16 cellular contexts compared by ENCODE assay signal in the genomic region with DNA sequence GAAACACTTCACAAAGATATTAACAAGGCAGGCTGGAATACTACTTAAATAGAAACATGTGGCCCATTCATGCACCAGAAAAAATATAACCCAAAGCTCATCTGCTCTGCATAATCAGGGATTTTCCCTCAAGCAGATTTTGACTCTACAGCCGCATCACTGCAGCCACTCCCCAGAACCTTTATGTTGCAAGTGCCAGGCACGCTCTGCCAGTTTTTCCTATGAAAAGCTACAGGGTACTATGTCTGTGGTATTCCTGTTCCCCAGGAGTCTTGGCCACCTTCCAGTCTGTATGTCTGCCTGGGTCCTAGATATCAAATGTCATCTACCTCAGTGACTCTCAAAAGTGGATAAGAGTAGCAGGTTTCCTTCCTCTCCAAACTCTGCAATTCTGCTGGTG. TPM values are rescaled to one million over a fixed set of nuclear protein-coding genes. Genes with fewer than 3 reads are reported as not detected.
DNase-seq lines count a peak whose midpoint lies in the region; ATAC-seq and TF ChIP-seq lines count a peak whose summit lies in the region.
"Had no signal": no experiment of that assay in that cellular context is flagged by ENCODE, and none has a peak within 500 bp of the region (broad histone marks: within the 10 kb centered on the region; RNA-seq: fewer than 3 reads in every experiment).

No MANE protein-coding gene starts in this region.

- TF ChIP-seq CTCF in endodermal cell (conservative IDR thresholded peaks at IDR 0.05), result no peak

- peak overlapping the region; percentile 56 for H3K27ac Mint-ChIP-seq in stimulated activated naive CD8-positive, alpha-beta T cell treated with anti-CD3 and anti-CD28 coated beads, Interleukin-15, Interleukin-2, amounts not matched to agents 100 ng/mL and 50 ng/mL, for 24 hours
- H3K27ac Mint-ChIP-seq in stimulated activated naive CD8-positive, alpha-beta T cell treated with anti-CD3 and anti-CD28 coated beads, Interleukin-15, amount 100 ng/mL, for 72 hours, result peak overlapping the region in 1 of 2 donors; percentile 56
- peak overlapping the region; percentile 28 for H3K27ac Mint-ChIP-seq in endodermal cell

- peaks cover 31% of the 10 kb centered on the region for H3K36me3 Mint-ChIP-seq in stimulated activated naive CD8-positive, alpha-beta T cell treated with anti-CD3 and anti-CD28 coated beads, Interleukin-15, Interleukin-2, amounts not matched to agents 100 ng/mL and 50 ng/mL, for 24 hours (ENCODE audit: low read depth)
- peaks cover 35% of the 10 kb centered on the region for H3K36me3 Mint-ChIP-seq in endodermal cell (ENCODE audit: low read depth)

- no peak for DNase-seq in stimulated activated naive CD8-positive, alpha-beta T cell treated with anti-CD3 and anti-CD28 coated beads, Interleukin-15, amount 100 ng/mL, for 72 hours
- DNase-seq in NCI-H345 (lab: John Stamatoyannopoulos, UW) (peak; percentile 68), endodermal cell (no peak), cerebellar cortex (ENCODE audit: low spot score) (no peak), DMS114 treated with DMSO at 0.1 percent for 48 hours (lab: John Stamatoyannopoulos, UW; ENCODE audit: unreplicated experiment) (no peak)
- DNase-seq: activated CD8-positive, alpha-beta memory T cell treated with anti-CD3 and anti-CD28 coated beads, Interleukin-2, amount 10 ng/mL, durations not matched to agents 7 days and 5 days; adrenal gland; head of caudate nucleus; Kasumi-1; kidney; NCI-H187; stimulated activated CD4-positive, alpha-beta T cell treated with anti-CD3 and anti-CD28 coated beads, Interleukin-12 subunit alpha, Interleukin-12 subunit beta, amount 100 ng/mL, for 4 hours had no signal

- no peak overlapping the region for H3K4me3 Mint-ChIP-seq in stimulated activated naive CD8-positive, alpha-beta T cell treated with anti-CD3 and anti-CD28 coated beads, Interleukin-15, Interleukin-2, amounts not matched to agents 100 ng/mL and 50 ng/mL, for 24 hours
- H3K4me3 Mint-ChIP-seq in stimulated activated naive CD8-positive, alpha-beta T cell treated with anti-CD3 and anti-CD28 coated beads, Interleukin-15, amount 100 ng/mL, for 72 hours, result no peak overlapping the region
- H3K4me3 Mint-ChIP-seq in endodermal cell, result no peak overlapping the region
- H3K4me3 Mint-ChIP-seq: activated CD8-positive, alpha-beta memory T cell treated with anti-CD3 and anti-CD28 coated beads, Interleukin-2, amount 10 ng/mL, durations not matched to agents 7 days and 5 days had no signal

- no peaks in the 10 kb centered on the region for H3K27me3 ChIP-seq in endodermal cell (ENCODE audit: control insufficient read depth, insufficient read depth, low read length, poor library complexity, severe bottlenecking)
- H3K27me3 ChIP-seq: adrenal gland, suprapubic skin had no signal

- peaks cover 29% of the 10 kb centered on the region for H3K36me3 ChIP-seq in endodermal cell (ENCODE audit: control insufficient read depth, insufficient read depth, low read length)

- peaks cover 5% of the 10 kb centered on the region for H3K4me1 ChIP-seq in endodermal cell (ENCODE audit: control insufficient read depth, insufficient read depth, low read length)

- H3K9me3 ChIP-seq in endodermal cell (ENCODE audit: control insufficient read depth, low read length), result no peaks in the 10 kb centered on the region
- H3K9me3 ChIP-seq: adrenal gland, suprapubic skin had no signal

- no peak for ATAC-seq in stimulated activated naive CD8-positive, alpha-beta T cell treated with anti-CD3 and anti-CD28 coated beads, Interleukin-15, amount 100 ng/mL, for 72 hours
- ATAC-seq in GM18870 (IDR thresholded peaks at IDR 0.05; ENCODE audit: unreplicated experiment) (no peak), HG03432 (IDR thresholded peaks at IDR 0.05; ENCODE audit: unreplicated experiment) (no peak)
- ATAC-seq: activated CD8-positive, alpha-beta memory T cell treated with anti-CD3 and anti-CD28 coated beads, Interleukin-2, amount 10 ng/mL, durations not matched to agents 7 days and 5 days had no signal

- no peak overlapping the region for H3K4me3 ChIP-seq in endodermal cell (ENCODE audit: low read length)
- H3K4me3 ChIP-seq: adrenal gland, suprapubic skin had no signal

- H3K27ac ChIP-seq in endodermal cell (ENCODE audit: low read depth, low read length), result no peak overlapping the region
- H3K27ac ChIP-seq: adrenal gland, suprapubic skin had no signal

- no peak overlapping the region for H3K9ac ChIP-seq in endodermal cell (ENCODE audit: extremely low read depth, low read length, poor library complexity, severe bottlenecking)

- no peaks in the 10 kb centered on the region for H3K27me3 Mint-ChIP-seq in stimulated activated naive CD8-positive, alpha-beta T cell treated with anti-CD3 and anti-CD28 coated beads, Interleukin-15, Interleukin-2, amounts not matched to agents 100 ng/mL and 50 ng/mL, for 24 hours
- no peaks in the 10 kb centered on the region for H3K27me3 Mint-ChIP-seq in stimulated activated naive CD8-positive, alpha-beta T cell treated with anti-CD3 and anti-CD28 coated beads, Interleukin-15, amount 100 ng/mL, for 72 hours
- no peaks in the 10 kb centered on the region for H3K27me3 Mint-ChIP-seq in endodermal cell (ENCODE audit: insufficient read depth)
- H3K27me3 Mint-ChIP-seq: activated CD8-positive, alpha-beta memory T cell treated with anti-CD3 and anti-CD28 coated beads, Interleukin-2, amount 10 ng/mL, durations not matched to agents 7 days and 5 days had no signal

- 92 to 94% methylated on average over 2 of the region's 2 CpGs for WGBS in endodermal cell (ENCODE audit: insufficient coverage in 1 of 2, insufficient read length in 1 of 2), 2 experiments

- H3K9me3 Mint-ChIP-seq in stimulated activated naive CD8-positive, alpha-beta T cell treated with anti-CD3 and anti-CD28 coated beads, Interleukin-15, Interleukin-2, amounts not matched to agents 100 ng/mL and 50 ng/mL, for 24 hours, result no peaks in the 10 kb centered on the region
- no peaks in the 10 kb centered on the region for H3K9me3 Mint-ChIP-seq in stimulated activated naive CD8-positive, alpha-beta T cell treated with anti-CD3 and anti-CD28 coated beads, Interleukin-15, amount 100 ng/mL, for 72 hours
- H3K9me3 Mint-ChIP-seq in endodermal cell, result no peaks in the 10 kb centered on the region

- H3K4me1 Mint-ChIP-seq in stimulated activated naive CD8-positive, alpha-beta T cell treated with anti-CD3 and anti-CD28 coated beads, Interleukin-15, Interleukin-2, amounts not matched to agents 100 ng/mL and 50 ng/mL, for 24 hours (ENCODE audit: low read depth), result peaks cover 41% of the 10 kb centered on the region
- peaks cover 43% of the 10 kb centered on the region for H3K4me1 Mint-ChIP-seq in stimulated activated naive CD8-positive, alpha-beta T cell treated with anti-CD3 and anti-CD28 coated beads, Interleukin-15, amount 100 ng/mL, for 72 hours
- peaks cover 46% of the 10 kb centered on the region for H3K4me1 Mint-ChIP-seq in endodermal cell

RNA-seq across cellular contexts. Expression of a gene that starts 3.8 kb away (rescaled TPM):
- 10 to 100 TPM; 34.1 to 44.9 TPM for total RNA-seq in endodermal cell
- polyA plus RNA-seq in endodermal cell (2013, experiment 1 of 2), result 44.4 TPM
- 38.3 TPM for polyA plus RNA-seq in endodermal cell (2013, experiment 2 of 2)

RNA-seq across cellular contexts. Expression of a gene that starts 3.8 kb away (rescaled TPM):
- 10 to 100 TPM; 81.2 to 82.8 TPM for total RNA-seq in endodermal cell
- 71.0 TPM for polyA plus RNA-seq in endodermal cell (2013, experiment 1 of 2)
- polyA plus RNA-seq in endodermal cell (2013, experiment 2 of 2), result 77.5 TPM
